12 cellular contexts compared by ENCODE assay signal in the genomic region with DNA sequence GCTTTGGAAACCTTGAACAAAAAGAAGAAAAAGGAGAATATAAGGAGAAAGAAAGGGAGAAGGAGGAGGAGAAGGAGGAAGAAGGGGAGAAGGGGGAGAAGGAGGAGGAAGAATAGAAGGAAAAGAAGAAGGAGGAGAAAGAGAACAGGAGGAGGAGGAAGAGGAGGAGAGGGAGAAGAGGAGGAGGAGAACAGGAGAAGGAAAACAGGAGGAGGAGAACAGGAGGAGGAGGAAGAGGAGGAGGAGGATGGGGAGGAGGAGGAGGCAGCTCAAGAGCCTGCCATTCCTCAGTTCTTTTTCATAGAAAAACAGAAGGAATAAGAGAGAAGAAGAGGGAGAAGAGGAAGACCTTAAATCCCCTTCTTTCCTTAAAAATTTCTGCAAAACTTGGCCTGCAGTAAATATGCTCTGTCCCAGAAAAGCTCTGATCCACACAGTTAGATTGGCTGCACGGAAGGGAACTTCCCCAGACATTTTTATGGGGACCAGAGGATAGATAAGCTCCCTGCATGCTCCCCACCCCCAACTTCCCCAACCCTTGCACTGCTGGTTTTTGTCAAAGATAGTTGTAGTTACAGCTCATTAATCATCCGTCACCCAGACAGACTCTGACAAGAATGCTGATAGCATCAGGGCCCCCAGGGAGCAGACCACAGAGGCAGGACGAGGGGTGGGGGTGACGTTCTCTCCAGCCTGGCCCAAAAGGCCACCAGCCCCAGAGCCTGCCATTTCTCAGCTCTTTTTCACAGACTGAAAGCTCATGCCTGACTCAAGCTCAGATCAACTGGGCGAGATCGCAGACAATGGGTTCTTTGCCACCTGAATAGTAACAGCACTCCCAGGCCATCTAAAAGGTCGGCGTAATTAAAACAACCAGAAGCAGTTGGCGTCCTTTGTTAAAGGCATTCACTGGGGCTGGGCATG. TPM values are rescaled to one million over a fixed set of nuclear protein-coding genes. Genes with fewer than 3 reads are reported as not detected.
DNase-seq lines count a peak whose midpoint lies in the region; ATAC-seq, FAIRE-seq and TF ChIP-seq lines count a peak whose summit lies in the region.
"Had no signal": no experiment of that assay in that cellular context is flagged by ENCODE, and none has a peak within 500 bp of the region (broad histone marks: within the 10 kb centered on the region; RNA-seq: fewer than 3 reads in every experiment).

No MANE protein-coding gene starts in this region.

- intact Hi-C loops in Right ventricle myocardium superior (cut with DNase I) (no loop called here), Panc1 (cut with micrococcal nuclease; ENCODE audit: unreplicated experiment) (no loop called here), upper lobe of right lung (cut with DNase I) (no loop called here)

- H3K9ac ChIP-seq in MM.1S (ENCODE audit: low read length): no peak overlapping the region

- H3K9me2 ChIP-seq in MM.1S (replicated peaks; ENCODE audit: insufficient read depth, low read length): no peaks in the 10 kb centered on the region

- H3K79me2 ChIP-seq in MM.1S (ENCODE audit: low read length): no peaks in the 10 kb centered on the region

- H3K9me3 ChIP-seq in cardiac muscle cell (ENCODE audit: low read depth) (no peaks in the 10 kb centered on the region), Panc1 (ENCODE audit: control insufficient read depth, insufficient read depth, low read depth, low read length) (no peaks in the 10 kb centered on the region), upper lobe of right lung (no peaks in the 10 kb centered on the region), MM.1S (replicated peaks; ENCODE audit: insufficient read depth, low read length) (no peaks in the 10 kb centered on the region)
- H3K9me3 ChIP-seq: prostate gland had no signal

- no peaks in the 10 kb centered on the region for H4K20me1 ChIP-seq in MM.1S (ENCODE audit: insufficient read depth, low read length)

- H3F3A ChIP-seq in MM.1S (ENCODE audit: insufficient read depth, low read length): no peaks in the 10 kb centered on the region

- CTCF ChIA-PET in Panc1 (lab: Charles Lee): no interaction called here

- ATAC-seq in Right ventricle myocardium superior (ENCODE audit: poor library complexity) (no peak), Panc1 (peak; percentile 65; the same call in 1 of the 2 replicates), upper lobe of right lung (peak; percentile 32), GM19455 (IDR thresholded peaks at IDR 0.05; ENCODE audit: unreplicated experiment) (no peak)

- H3K27ac ChIP-seq in cardiac muscle cell: peak overlapping the region; percentile 98
- peak overlapping the region; percentile 3; the same call in 1 of the 2 replicates for H3K27ac ChIP-seq in Panc1 (ENCODE audit: low read length)
- no peak overlapping the region for H3K27ac ChIP-seq in upper lobe of right lung
- H3K27ac ChIP-seq in MM.1S (ENCODE audit: low read length): no peak overlapping the region
- H3K27ac ChIP-seq: prostate gland had no signal

- H3K4me2 ChIP-seq in MM.1S (ENCODE audit: low read depth, low read length): no peak overlapping the region

- no peak overlapping the region for H2AFZ ChIP-seq in MM.1S (ENCODE audit: low read length)

- H3K36me3 ChIP-seq in cardiac muscle cell (no peaks in the 10 kb centered on the region), Panc1 (ENCODE audit: control insufficient read depth, insufficient read depth, low read length) (no peaks in the 10 kb centered on the region), upper lobe of right lung (no peaks in the 10 kb centered on the region), MM.1S (replicated peaks; ENCODE audit: insufficient read depth, low read length) (no peaks in the 10 kb centered on the region)
- H3K36me3 ChIP-seq: prostate gland had no signal

- in situ Hi-C loops in Panc1 (cut with HindIII; ENCODE audit: low pct_unique_long_range_greater_than_20kb, low sequenced_read_pairs): no loop called here

- no peak for FAIRE-seq in frontal cortex (lab: Jason Lieb, UNC)
- FAIRE-seq: endothelial cell of umbilical vein had no signal

- POLR2A ChIA-PET in Panc1 (lab: Charles Lee): no interaction called here

- peaks cover 56% of the 10 kb centered on the region for H3K4me1 ChIP-seq in cardiac muscle cell (ENCODE audit: low read depth)
- peaks cover 17% of the 10 kb centered on the region for H3K4me1 ChIP-seq in Panc1 (ENCODE audit: control insufficient read depth, insufficient read depth, low read length)
- peaks cover 17% of the 10 kb centered on the region for H3K4me1 ChIP-seq in upper lobe of right lung
- no peaks in the 10 kb centered on the region for H3K4me1 ChIP-seq in MM.1S (ENCODE audit: low read length)
- H3K4me1 ChIP-seq: prostate gland had no signal

- H3K4me3 ChIP-seq in cardiac muscle cell: no peak overlapping the region
- H3K4me3 ChIP-seq in Panc1 (ENCODE audit: low read depth in 2 of 2, low read length in 2 of 2): no peak overlapping the region
- H3K4me3 ChIP-seq in upper lobe of right lung: no peak overlapping the region
- H3K4me3 ChIP-seq in MM.1S (ENCODE audit: low read length): no peak overlapping the region
- H3K4me3 ChIP-seq: prostate gland had no signal

- DNase-seq in cardiac muscle cell (ENCODE audit: low read depth in 1 of 2, low spot score in 1 of 2) (peak; percentile 89 to 94), Right ventricle myocardium superior (no peak), Panc1 (ENCODE audit: low read depth, low spot score) (no peak), glomerular visceral epithelial cell (ENCODE audit: extremely low spot score) (peak; percentile 81), upper lobe of right lung (no peak), MM.1S (no peak), frontal cortex (ENCODE audit: low spot score in 2 of 2) (no peak)

- no peaks in the 10 kb centered on the region for H3K27me3 ChIP-seq in cardiac muscle cell
- H3K27me3 ChIP-seq in Panc1 (ENCODE audit: control insufficient read depth, insufficient read depth, low read length): no peaks in the 10 kb centered on the region
- H3K27me3 ChIP-seq in upper lobe of right lung: no peaks in the 10 kb centered on the region
- H3K27me3 ChIP-seq in MM.1S (replicated peaks; ENCODE audit: insufficient read depth, low read length): no peaks in the 10 kb centered on the region

- BruUV-seq in Panc1 (replicated peaks; lab: Mats Ljungman, UMichigan): no TSS peak

- TF ChIP-seq CTCF in cardiac muscle cell (IDR thresholded peaks at IDR 0.05; ENCODE audit: low read depth, low read length) (no peak), Panc1 (IDR thresholded peaks at IDR 0.05) (no peak), upper lobe of right lung (IDR thresholded peaks at IDR 0.05) (no peak), MM.1S (IDR thresholded peaks at IDR 0.05; ENCODE audit: low read length) (no peak)

RNA-seq across cellular contexts. Expression of gene LYZL1, which starts 34.5 kb away (rescaled TPM):
- not detected in 2 replicates for total RNA-seq in cardiac muscle cell
- 0.17 TPM in 1 of 2 replicates, not detected in the other for polyA plus RNA-seq in cardiac muscle cell
- not detected for total RNA-seq in Right ventricle myocardium superior
- total RNA-seq in Panc1 (2021; ENCODE audit: unreplicated experiment): not detected
- not detected for polyA plus RNA-seq in Panc1 (2012; ENCODE audit: insufficient read length)
- total RNA-seq in upper lobe of right lung: not detected
- not detected for total RNA-seq in frontal cortex
- total RNA-seq: endothelial cell of umbilical vein, kidney epithelial cell, LHCN-M2 had no signal
- polyA plus RNA-seq: endothelial cell of umbilical vein had no signal

Comparison
In these comparisons a context has a peak if more than half of its experiments do, and no peak if none do; other contexts are left out.
1. DNase-seq: peak in cardiac muscle cell (2 of 2) and glomerular visceral epithelial cell (single experiment); none in Right ventricle myocardium superior (single experiment), Panc1 (single experiment), upper lobe of right lung (single experiment), MM.1S (single experiment) and frontal cortex (0 of 2).
2. H3K27ac ChIP-seq: peak in cardiac muscle cell (single experiment) and Panc1 (single experiment); none in upper lobe of right lung (single experiment) and MM.1S (single experiment).
3. ATAC-seq: peak in Panc1 (single experiment) and upper lobe of right lung (single experiment); none in Right ventricle myocardium superior (single experiment) and GM19455 (single experiment).